In genomic region chr14:96417254-96417653, GRCh38 we compare ENCODE assay signal across 16 cellular contexts. TPM values are rescaled to one million over a fixed set of nuclear protein-coding genes. Genes with fewer than 3 reads are reported as not detected.
DNase-seq lines count a peak whose midpoint lies in the region; ATAC-seq, FAIRE-seq and TF ChIP-seq lines count a peak whose summit lies in the region.
"Had no signal": no experiment of that assay in that cellular context is flagged by ENCODE, and none has a peak within 500 bp of the region (broad histone marks: within the 10 kb centered on the region; RNA-seq: fewer than 3 reads in every experiment).

No MANE protein-coding gene starts in this region.

- TF ChIP-seq RAD21 in HepG2 (CRISPR knock-in tag; IDR thresholded peaks at IDR 0.05), result no peak

- TF ChIP-seq EP300 in HepG2 (IDR thresholded peaks at IDR 0.05; ENCODE audit: low read depth in 2 of 2, low read length in 2 of 2) (no peak), HepG2 (CRISPR knock-in tag; IDR thresholded peaks at IDR 0.05; ENCODE audit: borderline replicate concordance) (no peak)

- no peaks in the 10 kb centered on the region for H3K4me1 ChIP-seq in HepG2 (ENCODE audit: insufficient read depth, low read length)
- H3K4me1 ChIP-seq: A549, BE2C, HAP-1 had no signal

- no peak for FAIRE-seq in HepG2 (lab: Jason Lieb, UNC)
- FAIRE-seq: A549, GM19239, H1 had no signal

- no peak for TF ChIP-seq POLR2A in HepG2 (IDR thresholded peaks at IDR 0.05; ENCODE audit: insufficient read depth in 1 of 2, low read depth in 2 of 2, low read length in 2 of 2)

- H3K36me3 ChIP-seq in HepG2 (replicated peaks in 1 of 2; ENCODE audit: control insufficient read depth in 1 of 2, insufficient read depth in 2 of 2, low read length in 2 of 2), result no peaks in the 10 kb centered on the region
- no peaks in the 10 kb centered on the region for H3K36me3 ChIP-seq in WERI-Rb-1
- H3K36me3 ChIP-seq: BE2C, HAP-1 had no signal

- peak; percentile 31 for DNase-seq in NCI-H2029 (lab: John Stamatoyannopoulos, UW)
- DNase-seq in NCI-H2227 treated with DMSO at 0.1 percent for 48 hours (lab: John Stamatoyannopoulos, UW), result peak; percentile 13
- DNase-seq in HepG2 (ENCODE audit: low spot score), result no peak
- DNase-seq in superior temporal gyrus (ENCODE audit: extremely low spot score), result no peak
- no peak for DNase-seq in NCI-H1105 treated with DMSO at 0.1 percent for 48 hours (lab: John Stamatoyannopoulos, UW)
- no peak for DNase-seq in WERI-Rb-1
- DNase-seq: BE2C; CD4-positive, alpha-beta memory T cell; DND-41; GDM1 had no signal

- POLR2A ChIA-PET in HepG2 (lab: Yijun Ruan, JAX), result no interaction called here

- 0 out of 5 replicates have a peak, but pooled peaks cover 0 to 6% of the 10 kb centered on the region in 2 experiments for H3K27me3 ChIP-seq in HepG2 (ENCODE audit: control insufficient read depth in 1 of 2, insufficient read depth in 2 of 2, low read length in 2 of 2)
- no peaks in the 10 kb centered on the region for H3K27me3 ChIP-seq in WERI-Rb-1 (ENCODE audit: insufficient read depth, low read depth, severe bottlenecking)
- H3K27me3 ChIP-seq: BE2C had no signal

- in situ Hi-C loops in HepG2 (cut with HindIII; ENCODE audit: extremely low pct_ligation_motif_present, low pct_unique_long_range_greater_than_20kb), result no loop called here

- H3K4me3 ChIP-seq in HepG2 (replicated peaks in 1 of 3; ENCODE audit: insufficient read depth in 1 of 3, low read depth in 2 of 3, low read length in 3 of 3) (no peak overlapping the region), WERI-Rb-1 (ENCODE audit: low read depth, low read length) (no peak overlapping the region)
- H3K4me3 ChIP-seq: A549, HAP-1 had no signal

- H3K27ac ChIP-seq in HepG2 (ENCODE audit: extremely low read length, insufficient read depth, low read length) (no peak overlapping the region), WERI-Rb-1 (no peak overlapping the region)
- H3K27ac ChIP-seq: A549, C4-2B had no signal

- BruUV-seq in HepG2 (replicated peaks; lab: Mats Ljungman, UMichigan), result no TSS peak

- TF ChIP-seq CTCF in HepG2 (CRISPR knock-in tag; IDR thresholded peaks at IDR 0.05) (no peak), WERI-Rb-1 (IDR thresholded peaks at IDR 0.05; ENCODE audit: low read depth, low read length) (no peak)

- H3K79me2 ChIP-seq in HepG2 (ENCODE audit: insufficient read depth, low read length), result no peaks in the 10 kb centered on the region

- H3K9me3 ChIP-seq in HepG2 (ENCODE audit: low read length) (no peaks in the 10 kb centered on the region), WERI-Rb-1 (ENCODE audit: severe bottlenecking) (no peaks in the 10 kb centered on the region)
- H3K9me3 ChIP-seq: A549, BE2C, HAP-1 had no signal

- 49% methylated on average over 2 of the region's 2 CpGs for WGBS in HepG2 (ENCODE audit: low lambda C conversion rate)

- no peaks in the 10 kb centered on the region for H4K20me1 ChIP-seq in HepG2 (ENCODE audit: insufficient read depth, low read length)

- intact Hi-C loops in HepG2 (cut with micrococcal nuclease; ENCODE audit: unreplicated experiment), result no loop called here

- no peak overlapping the region for H3K4me2 ChIP-seq in HepG2 (ENCODE audit: low read depth, low read length)
- H3K4me2 ChIP-seq: A549 had no signal

- no peak overlapping the region for H3K9ac ChIP-seq in HepG2 (ENCODE audit: insufficient read depth, low read depth, low read length)

- CTCF ChIA-PET in HepG2 (lab: Yijun Ruan, JAX; ENCODE audit: low intra/inter-chr PET ratio, low total read pairs), result no interaction called here

- ATAC-seq in HepG2, result no peak
- ATAC-seq: A549 had no signal

- H2AFZ ChIP-seq in HepG2 (ENCODE audit: low read length), result no peak overlapping the region

TF ChIP-seq in HepG2, 621 proteins besides CTCF, POLR2A, EP300 and RAD21:
- peak; percentile 81 for TF ChIP-seq ZKSCAN8 (CRISPR knock-in tag; IDR thresholded peaks at IDR 0.05; ENCODE audit: borderline replicate concordance)
- peak; percentile 54; the same call in 1 of the 2 replicates for TF ChIP-seq CEBPB (IDR thresholded peaks at IDR 0.05; ENCODE audit: borderline replicate concordance, low read depth, low read length)
- no peak for TF ChIP-seq FOXP1 (IDR thresholded peaks at IDR 0.05)
- TF ChIP-seq FOXP1 (CRISPR knock-in tag; IDR thresholded peaks at IDR 0.05), result 0 out of 2 replicates have a peak, but pooled peaks have one; percentile 15
- TF ChIP-seq ZNF768 (CRISPR knock-in tag; IDR thresholded peaks at IDR 0.05), result no peak

RNA-seq across cellular contexts. Expression of gene AK7, which starts 25.3 kb away (rescaled TPM):
- total RNA-seq in HepG2 (2016; rRNA removed; fragmentation: Illumina TruSeq; extraction: Trizol), result 0.48 and 0.93 TPM in 2 replicates
- total RNA-seq in HepG2 (2016; cell fraction: cytosol; rRNA removed; fragmentation: Illumina TruSeq; extraction: Trizol; ENCODE audit: low read depth), result 0.26 TPM in 1 of 2 replicates, not detected in the other
- 0.56 and 0.77 TPM in 2 replicates for total RNA-seq in HepG2 (2016; cell fraction: insoluble cytoplasmic fraction; rRNA removed; fragmentation: Illumina TruSeq; extraction: Trizol)
- total RNA-seq in HepG2 (2016; cell fraction: membrane; rRNA removed; fragmentation: Illumina TruSeq; extraction: Trizol), result 0.28 and 0.31 TPM in 2 replicates
- total RNA-seq in HepG2 (2016; cell fraction: nucleus; rRNA removed; fragmentation: Illumina TruSeq; extraction: Trizol), result 0.28 and 0.56 TPM in 2 replicates
- 0.45 and 0.46 TPM in 2 replicates for polyA plus RNA-seq in HepG2 (2011; rRNA removed)
- polyA plus RNA-seq in HepG2 (2011; cell fraction: cytosol; rRNA removed), result 0.28 and 0.43 TPM in 2 replicates
- polyA plus RNA-seq in HepG2 (2011; cell fraction: nucleus; rRNA removed), result 0.23 and 0.26 TPM in 2 replicates
- polyA plus RNA-seq in HepG2 (2012), result 0.45 and 0.97 TPM in 2 replicates
- polyA plus RNA-seq in HepG2 (2016; cell fraction: cytosol; fragmentation: Illumina TruSeq; extraction: Trizol; ENCODE audit: low read depth), result 0.09 and 0.18 TPM in 2 replicates
- 0.78 and 1.4 TPM in 2 replicates for polyA plus RNA-seq in HepG2 (2016; cell fraction: insoluble cytoplasmic fraction; fragmentation: Illumina TruSeq; extraction: Trizol; ENCODE audit: low read depth)
- 0.22 and 0.45 TPM in 2 replicates for polyA plus RNA-seq in HepG2 (2016; cell fraction: membrane; fragmentation: Illumina TruSeq; extraction: Trizol; ENCODE audit: low read depth)
- polyA plus RNA-seq in HepG2 (2016; cell fraction: nucleus; fragmentation: Illumina TruSeq; extraction: Trizol; ENCODE audit: insufficient read depth, low read depth), result 0.39 TPM in 1 of 2 replicates, not detected in the other
- 1.9 and 2.0 TPM in 2 replicates for polyA minus RNA-seq in HepG2 (2011; rRNA and poly(A)+ RNA removed; ENCODE audit: low replicate concordance)
- 0.44 TPM in 1 of 2 replicates, not detected in the other for polyA minus RNA-seq in HepG2 (2011; cell fraction: cytosol; rRNA and poly(A)+ RNA removed)
- 0.25 and 0.64 TPM in 2 replicates for polyA minus RNA-seq in HepG2 (2011; cell fraction: nucleus; rRNA and poly(A)+ RNA removed)
- total RNA-seq: HT1080 had no signal

RNA-seq across cellular contexts. Expression of gene GSKIP, which starts 53.9 kb away (rescaled TPM):
- 27.3 and 52.3 TPM in 2 replicates for total RNA-seq in HepG2 (2016; rRNA removed; fragmentation: Illumina TruSeq; extraction: Trizol)
- total RNA-seq in HepG2 (2016; cell fraction: cytosol; rRNA removed; fragmentation: Illumina TruSeq; extraction: Trizol; ENCODE audit: low read depth), result 3.7 and 3.9 TPM in 2 replicates
- 28.0 and 52.9 TPM in 2 replicates for total RNA-seq in HepG2 (2016; cell fraction: insoluble cytoplasmic fraction; rRNA removed; fragmentation: Illumina TruSeq; extraction: Trizol)
- 10.2 and 11.8 TPM in 2 replicates for total RNA-seq in HepG2 (2016; cell fraction: membrane; rRNA removed; fragmentation: Illumina TruSeq; extraction: Trizol)
- total RNA-seq in HepG2 (2016; cell fraction: nucleus; rRNA removed; fragmentation: Illumina TruSeq; extraction: Trizol), result 10.8 and 11.2 TPM in 2 replicates
- polyA plus RNA-seq in HepG2 (2011; rRNA removed), result 9.6 and 12.5 TPM in 2 replicates
- polyA plus RNA-seq in HepG2 (2011; cell fraction: cytosol; rRNA removed), result 4.6 and 9.0 TPM in 2 replicates
- polyA plus RNA-seq in HepG2 (2011; cell fraction: nucleus; rRNA removed), result 2.5 and 3.9 TPM in 2 replicates
- polyA plus RNA-seq in HepG2 (2012), result 13.2 and 17.7 TPM in 2 replicates
- polyA plus RNA-seq in HepG2 (2016; cell fraction: cytosol; fragmentation: Illumina TruSeq; extraction: Trizol; ENCODE audit: low read depth), result 2.5 and 2.7 TPM in 2 replicates
- polyA plus RNA-seq in HepG2 (2016; cell fraction: insoluble cytoplasmic fraction; fragmentation: Illumina TruSeq; extraction: Trizol; ENCODE audit: low read depth), result 30.5 and 35.4 TPM in 2 replicates
- 6.1 and 6.2 TPM in 2 replicates for polyA plus RNA-seq in HepG2 (2016; cell fraction: membrane; fragmentation: Illumina TruSeq; extraction: Trizol; ENCODE audit: low read depth)
- polyA plus RNA-seq in HepG2 (2016; cell fraction: nucleus; fragmentation: Illumina TruSeq; extraction: Trizol; ENCODE audit: insufficient read depth, low read depth), result 11.0 and 12.3 TPM in 2 replicates
- polyA minus RNA-seq in HepG2 (2011; rRNA and poly(A)+ RNA removed; ENCODE audit: low replicate concordance), result 4.3 and 5.5 TPM in 2 replicates
- 6.6 and 7.2 TPM in 2 replicates for polyA minus RNA-seq in HepG2 (2011; cell fraction: cytosol; rRNA and poly(A)+ RNA removed)
- polyA minus RNA-seq in HepG2 (2011; cell fraction: nucleus; rRNA and poly(A)+ RNA removed), result 4.8 and 11.6 TPM in 2 replicates

RNA-seq across cellular contexts. Expression of gene ATG2B, which starts 54.1 kb away (rescaled TPM):
- total RNA-seq in HepG2 (2016; rRNA removed; fragmentation: Illumina TruSeq; extraction: Trizol), result 7.5 and 11.3 TPM in 2 replicates
- 1.4 and 1.7 TPM in 2 replicates for total RNA-seq in HepG2 (2016; cell fraction: cytosol; rRNA removed; fragmentation: Illumina TruSeq; extraction: Trizol; ENCODE audit: low read depth)
- total RNA-seq in HepG2 (2016; cell fraction: insoluble cytoplasmic fraction; rRNA removed; fragmentation: Illumina TruSeq; extraction: Trizol), result 7.7 and 10.8 TPM in 2 replicates
- 1.6 and 1.8 TPM in 2 replicates for total RNA-seq in HepG2 (2016; cell fraction: membrane; rRNA removed; fragmentation: Illumina TruSeq; extraction: Trizol)
- total RNA-seq in HepG2 (2016; cell fraction: nucleus; rRNA removed; fragmentation: Illumina TruSeq; extraction: Trizol), result 11.1 and 15.1 TPM in 2 replicates
- 7.2 and 7.4 TPM in 2 replicates for polyA plus RNA-seq in HepG2 (2011; rRNA removed)
- 3.2 and 4.5 TPM in 2 replicates for polyA plus RNA-seq in HepG2 (2011; cell fraction: cytosol; rRNA removed)
- polyA plus RNA-seq in HepG2 (2011; cell fraction: nucleus; rRNA removed), result 17.3 and 18.9 TPM in 2 replicates
- 6.2 and 7.8 TPM in 2 replicates for polyA plus RNA-seq in HepG2 (2012)
- polyA plus RNA-seq in HepG2 (2016; cell fraction: cytosol; fragmentation: Illumina TruSeq; extraction: Trizol; ENCODE audit: low read depth), result 0.18 and 0.27 TPM in 2 replicates
- 4.4 and 4.9 TPM in 2 replicates for polyA plus RNA-seq in HepG2 (2016; cell fraction: insoluble cytoplasmic fraction; fragmentation: Illumina TruSeq; extraction: Trizol; ENCODE audit: low read depth)
- 0.26 and 0.31 TPM in 2 replicates for polyA plus RNA-seq in HepG2 (2016; cell fraction: membrane; fragmentation: Illumina TruSeq; extraction: Trizol; ENCODE audit: low read depth)
- 12.3 and 14.0 TPM in 2 replicates for polyA plus RNA-seq in HepG2 (2016; cell fraction: nucleus; fragmentation: Illumina TruSeq; extraction: Trizol; ENCODE audit: insufficient read depth, low read depth)
- polyA minus RNA-seq in HepG2 (2011; rRNA and poly(A)+ RNA removed; ENCODE audit: low replicate concordance), result 8.9 and 18.6 TPM in 2 replicates
- polyA minus RNA-seq in HepG2 (2011; cell fraction: cytosol; rRNA and poly(A)+ RNA removed), result 5.2 and 12.1 TPM in 2 replicates
- 60.4 and 61.2 TPM in 2 replicates for polyA minus RNA-seq in HepG2 (2011; cell fraction: nucleus; rRNA and poly(A)+ RNA removed)

Comparison
In these comparisons a context has a peak if more than half of its experiments do, and no peak if none do; other contexts are left out.
1. DNase-seq: peak in NCI-H2029 (single experiment) and NCI-H2227 treated with DMSO at 0.1 percent for 48 hours (single experiment); none in HepG2 (single experiment), superior temporal gyrus (single experiment), NCI-H1105 treated with DMSO at 0.1 percent for 48 hours (single experiment) and WERI-Rb-1 (single experiment).